ENCODE assay signal across 12 cellular contexts in genomic region chr6:37324131-37325033, GRCh38. TPM values are rescaled to one million over a fixed set of nuclear protein-coding genes. Genes with fewer than 3 reads are reported as not detected.
DNase-seq lines count a peak whose midpoint lies in the region; ATAC-seq and TF ChIP-seq lines count a peak whose summit lies in the region.
"Had no signal": no experiment of that assay in that cellular context is flagged by ENCODE, and none has a peak within 500 bp of the region (broad histone marks: within the 10 kb centered on the region; RNA-seq: fewer than 3 reads in every experiment).

No MANE protein-coding gene starts in this region.

- no peak overlapping the region for H3K4me3 ChIP-seq in lower leg skin (ENCODE audit: low read depth, poor library complexity, severe bottlenecking)
- H3K4me3 ChIP-seq: cardiac muscle cell, smooth muscle cell had no signal

- no peaks in the 10 kb centered on the region for H3K27me3 Mint-ChIP-seq in activated T-helper 2 cell treated with anti-CD3 and anti-CD28 coated beads, Interferon-gamma antibody, Interleukin-2, Interleukin-4, amounts not matched to agents 10 μg/mL and 5 μg/mL and 100 μg/mL, durations not matched to agents 14 hours and 24 hours and 36 hours (ENCODE audit: low read depth)
- H3K27me3 Mint-ChIP-seq: T-helper 17 cell had no signal

- no peak overlapping the region for H3K4me3 Mint-ChIP-seq in activated T-helper 2 cell treated with anti-CD3 and anti-CD28 coated beads, Interferon-gamma antibody, Interleukin-2, Interleukin-4, amounts not matched to agents 10 μg/mL and 5 μg/mL and 100 μg/mL, durations not matched to agents 14 hours and 24 hours and 36 hours (ENCODE audit: low read depth)

- no peaks in the 10 kb centered on the region for H3K9me3 Mint-ChIP-seq in activated T-helper 2 cell treated with anti-CD3 and anti-CD28 coated beads, Interferon-gamma antibody, Interleukin-2, Interleukin-4, amounts not matched to agents 10 μg/mL and 5 μg/mL and 100 μg/mL, durations not matched to agents 14 hours and 24 hours and 36 hours

- peak overlapping the region; percentile 12 for H3K27ac Mint-ChIP-seq in activated T-helper 2 cell treated with anti-CD3 and anti-CD28 coated beads, Interferon-gamma antibody, Interleukin-2, Interleukin-4, amounts not matched to agents 10 μg/mL and 5 μg/mL and 100 μg/mL, durations not matched to agents 14 hours and 24 hours and 36 hours

- ATAC-seq in HG02970 (IDR thresholded peaks at IDR 0.05; ENCODE audit: low FRiP score, unreplicated experiment): no peak
- ATAC-seq: T-helper 17 cell had no signal

- 59 to 78% methylated on average over 4 of the region's 4 CpGs for WGBS in lower leg skin, 2 donors

- H3K4me1 Mint-ChIP-seq in activated T-helper 2 cell treated with anti-CD3 and anti-CD28 coated beads, Interferon-gamma antibody, Interleukin-2, Interleukin-4, amounts not matched to agents 10 μg/mL and 5 μg/mL and 100 μg/mL, durations not matched to agents 14 hours and 24 hours and 36 hours (ENCODE audit: low read depth): peaks cover 13% of the 10 kb centered on the region

- peaks cover 31% of the 10 kb centered on the region for H3K36me3 Mint-ChIP-seq in activated T-helper 2 cell treated with anti-CD3 and anti-CD28 coated beads, Interferon-gamma antibody, Interleukin-2, Interleukin-4, amounts not matched to agents 10 μg/mL and 5 μg/mL and 100 μg/mL, durations not matched to agents 14 hours and 24 hours and 36 hours (ENCODE audit: low read depth)

- peak; percentile 62 for DNase-seq in AG08395 (ENCODE audit: low spot score)
- DNase-seq in HS-27A (ENCODE audit: low read depth): peak; percentile 62
- no peak for DNase-seq in activated T-helper 2 cell treated with anti-CD3 and anti-CD28 coated beads, Interferon-gamma antibody, Interleukin-2, Interleukin-4, amounts not matched to agents 10 μg/mL and 5 μg/mL and 100 μg/mL, durations not matched to agents 14 hours and 24 hours and 36 hours (ENCODE audit: low spot score)
- peak; percentile 84 for DNase-seq in kidney tubule cell (ENCODE audit: low spot score)
- DNase-seq in lower leg skin (ENCODE audit: low spot score in 2 of 2): no peak
- DNase-seq in occipital lobe (lab: John Stamatoyannopoulos, UW): no peak
- DNase-seq in NOMO-1 (lab: John Stamatoyannopoulos, UW; ENCODE audit: unreplicated experiment in 2 of 2): no peak
- DNase-seq: NCI-H146, T-helper 17 cell had no signal

- no peak for TF ChIP-seq CTCF in lower leg skin (IDR thresholded peaks at IDR 0.05)

- TF ChIP-seq POLR2A in lower leg skin (IDR thresholded peaks at IDR 0.05): no peak

- intact Hi-C loops in activated T-helper 2 cell treated with anti-CD3 and anti-CD28 coated beads, Interferon-gamma antibody, Interleukin-2, Interleukin-4, amounts not matched to agents 10 μg/mL and 5 μg/mL and 100 μg/mL, durations not matched to agents 14 hours and 24 hours and 36 hours (cut with micrococcal nuclease): loop anchor here (1.0 to 5.0 kb wide), 4 partner anchors 28 to 368 kb away; partner anchors contain the start of gene RNF8
- intact Hi-C loops in lower leg skin (cut with DNase I; ENCODE audit: low total_unique reads): loop anchor here (5.0 kb wide), 1 partner anchor 368 kb away; no protein-coding TSS in a partner anchor

RNA-seq across cellular contexts. Expression of gene RNF8, which starts 29.4 kb away (rescaled TPM):
- 28.5 and 32.0 TPM in 2 replicates for total RNA-seq in activated T-helper 2 cell treated with anti-CD3 and anti-CD28 coated beads, Interferon-gamma antibody, Interleukin-2, Interleukin-4, amounts not matched to agents 10 μg/mL and 5 μg/mL and 100 μg/mL, durations not matched to agents 14 hours and 24 hours and 36 hours
- total RNA-seq in lower leg skin: 10 to 100 TPM in 3 of 4 donors, 1 to 10 TPM in 1; 7.1 to 16.2 (median 12.9) TPM
- 27.1 TPM for total RNA-seq in occipital lobe

Comparison
In these comparisons a context has a peak if more than half of its experiments do, and no peak if none do; other contexts are left out.
1. DNase-seq: peak in AG08395 (single experiment), HS-27A (single experiment) and kidney tubule cell (single experiment); none in activated T-helper 2 cell treated with anti-CD3 and anti-CD28 coated beads, Interferon-gamma antibody, Interleukin-2, Interleukin-4, amounts not matched to agents 10 μg/mL and 5 μg/mL and 100 μg/mL, durations not matched to agents 14 hours and 24 hours and 36 hours (single experiment), lower leg skin (0 of 2), occipital lobe (single experiment) and NOMO-1 (0 of 2).